11 cellular contexts compared by ENCODE assay signal in genomic region chr6:44258325-44258863, GRCh38. TPM values are rescaled to one million over a fixed set of nuclear protein-coding genes. Genes with fewer than 3 reads are reported as not detected.
A peak's percentile ranks its signal among the peaks of the same experiment; 100 is the strongest.
DNase-seq lines count a peak whose midpoint lies in the region; ATAC-seq and TF ChIP-seq lines count a peak whose summit lies in the region.
"Had no signal": no experiment of that assay in that cellular context is flagged by ENCODE, and none has a peak within 500 bp of the region (broad histone marks: within the 10 kb centered on the region; RNA-seq: fewer than 3 reads in every experiment).

No MANE protein-coding gene starts in this region.

- no peaks in the 10 kb centered on the region for H3K9me3 Mint-ChIP-seq in dendritic cell treated with granulocyte-macrophage colony-stimulating factor and Interleukin-4, amounts not matched to agents 40 ng/mL and 50 ng/mL, for 4 days

- no peaks in the 10 kb centered on the region for H3K9me3 ChIP-seq in DND-41 (ENCODE audit: insufficient read depth, low read length, severe bottlenecking)
- H3K9me3 ChIP-seq in suprapubic skin: no peaks in the 10 kb centered on the region
- H3K9me3 ChIP-seq: pancreas had no signal

- DNase-seq in DND-41: no peak
- peak; percentile 29 for DNase-seq in NAMALWA (ENCODE audit: low spot score)
- peak; percentile 64 for DNase-seq in posterior vena cava (ENCODE audit: low spot score)
- DNase-seq in NCI-H748 (lab: John Stamatoyannopoulos, UW; ENCODE audit: unreplicated experiment): no peak
- no peak for DNase-seq in NCI-H2196 (lab: John Stamatoyannopoulos, UW; ENCODE audit: unreplicated experiment)
- no peak for DNase-seq in suprapubic skin (ENCODE audit: low spot score in 2 of 2)
- DNase-seq in globus pallidus (ENCODE audit: low spot score): no peak
- DNase-seq: dermis blood vessel endothelial cell, NCI-H2171 treated with DMSO at 0.1 percent for 48 hours had no signal

- peaks cover 19% of the 10 kb centered on the region for H4K20me1 ChIP-seq in DND-41 (ENCODE audit: insufficient read depth, low read length)

- ATAC-seq in DND-41 (ENCODE audit: insufficient read depth, low read depth): no peak

- no peak overlapping the region for H2AFZ ChIP-seq in DND-41 (ENCODE audit: low read depth, low read length)

- H3K27ac ChIP-seq in DND-41 (ENCODE audit: low read length): no peak overlapping the region
- no peak overlapping the region for H3K27ac ChIP-seq in suprapubic skin

- H3K36me3 ChIP-seq in DND-41 (ENCODE audit: insufficient read depth, low read length): peaks cover 64% of the 10 kb centered on the region
- peaks cover 39% of the 10 kb centered on the region for H3K36me3 ChIP-seq in suprapubic skin

- peak overlapping the region; percentile 92 for H3K4me2 ChIP-seq in DND-41 (ENCODE audit: insufficient read depth, low read length)

- peaks cover 19% of the 10 kb centered on the region for H3K79me2 ChIP-seq in DND-41 (ENCODE audit: insufficient read depth, low read length)

- peak overlapping the region; percentile 43 for H3K4me3 Mint-ChIP-seq in dendritic cell treated with granulocyte-macrophage colony-stimulating factor and Interleukin-4, amounts not matched to agents 40 ng/mL and 50 ng/mL, for 4 days

- no peaks in the 10 kb centered on the region for H3K27me3 Mint-ChIP-seq in dendritic cell treated with granulocyte-macrophage colony-stimulating factor and Interleukin-4, amounts not matched to agents 40 ng/mL and 50 ng/mL, for 4 days

- no peak for TF ChIP-seq CTCF in DND-41 (IDR thresholded peaks at IDR 0.05; ENCODE audit: borderline replicate concordance, extremely low read depth, low read length, poor library complexity, severe bottlenecking)
- no peak for TF ChIP-seq CTCF in suprapubic skin (IDR thresholded peaks at IDR 0.05)

- H3K4me3 ChIP-seq in DND-41 (ENCODE audit: low read depth in 1 of 2, low read length in 2 of 2) (no peak overlapping the region), suprapubic skin (no peak overlapping the region)

- peak overlapping the region; percentile 86 for H3K27ac Mint-ChIP-seq in dendritic cell treated with granulocyte-macrophage colony-stimulating factor and Interleukin-4, amounts not matched to agents 40 ng/mL and 50 ng/mL, for 4 days

- intact Hi-C loops in dendritic cell treated with granulocyte-macrophage colony-stimulating factor and Interleukin-4, amounts not matched to agents 40 ng/mL and 50 ng/mL, for 4 days (cut with micrococcal nuclease): no loop called here
- intact Hi-C loops in posterior vena cava (cut with DNase I): no loop called here

- H3K9ac ChIP-seq in DND-41 (ENCODE audit: low read depth, low read length): no peak overlapping the region

- H3K4me1 ChIP-seq in DND-41 (ENCODE audit: insufficient read depth, low read length) (peaks cover 46% of the 10 kb centered on the region), suprapubic skin (peaks cover 42% of the 10 kb centered on the region)

- no peak for TF ChIP-seq POLR2A in suprapubic skin (IDR thresholded peaks at IDR 0.05)

- no peak for TF ChIP-seq EP300 in suprapubic skin (IDR thresholded peaks at IDR 0.05)

- H3K36me3 Mint-ChIP-seq in dendritic cell treated with granulocyte-macrophage colony-stimulating factor and Interleukin-4, amounts not matched to agents 40 ng/mL and 50 ng/mL, for 4 days (ENCODE audit: low read depth): peaks cover 97% of the 10 kb centered on the region

- WGBS in suprapubic skin: 91% methylated on average over 6 of the region's 9 CpGs

- peaks cover 88% of the 10 kb centered on the region for H3K4me1 Mint-ChIP-seq in dendritic cell treated with granulocyte-macrophage colony-stimulating factor and Interleukin-4, amounts not matched to agents 40 ng/mL and 50 ng/mL, for 4 days (ENCODE audit: low read depth)

- H3K27me3 ChIP-seq in DND-41 (ENCODE audit: insufficient read depth, low read length, poor library complexity) (no peaks in the 10 kb centered on the region), suprapubic skin (no peaks in the 10 kb centered on the region)
- H3K27me3 ChIP-seq: pancreas had no signal

RNA-seq across cellular contexts. Expression of gene SLC35B2, which starts 1.1 kb away (rescaled TPM):
- total RNA-seq in posterior vena cava (10 to 100 TPM; 23.1 to 28.9 TPM), suprapubic skin (10 to 100 TPM; 26.2 to 38.5 (median 30.9) TPM)

RNA-seq across cellular contexts. Expression of gene NFKBIE, which starts 7.0 kb away (rescaled TPM):
- 1 to 10 TPM; 4.5 to 6.7 TPM for total RNA-seq in posterior vena cava
- total RNA-seq in suprapubic skin: 10 to 100 TPM; 12.9 to 25.0 (median 16.1) TPM

RNA-seq across cellular contexts. Expression of gene HSP90AB1, which starts 11.5 kb away (rescaled TPM):
- total RNA-seq in posterior vena cava (100 to 1,000 TPM; 414 to 463 TPM), suprapubic skin (100 to 1,000 TPM; 450 to 830 (median 678) TPM)

RNA-seq across cellular contexts. Expression of gene TMEM151B, which starts 11.9 kb away (rescaled TPM):
- total RNA-seq in posterior vena cava (not detected), suprapubic skin (under 1 TPM in 2 of 4 donors, not detected in 2; 0.10 to 0.15 TPM)
- total RNA-seq: dermis blood vessel endothelial cell had no signal

RNA-seq across cellular contexts. Expression of gene SLC29A1, which starts 35.0 kb away (rescaled TPM):
- total RNA-seq in posterior vena cava: 10 to 100 TPM; 76.5 to 80.0 TPM
- total RNA-seq in suprapubic skin: 100 to 1,000 TPM in 1 of 4 donors, 10 to 100 TPM in 3; 61.7 to 133 (median 75.3) TPM

Comparison
In these comparisons a context has a peak if more than half of its experiments do, and no peak if none do; other contexts are left out.
1. DNase-seq: peak in NAMALWA (single experiment) and posterior vena cava (single experiment); none in DND-41 (single experiment), NCI-H748 (single experiment), NCI-H2196 (single experiment), suprapubic skin (0 of 2) and globus pallidus (single experiment).